11 cellular contexts compared by ENCODE assay signal in the genomic region with DNA sequence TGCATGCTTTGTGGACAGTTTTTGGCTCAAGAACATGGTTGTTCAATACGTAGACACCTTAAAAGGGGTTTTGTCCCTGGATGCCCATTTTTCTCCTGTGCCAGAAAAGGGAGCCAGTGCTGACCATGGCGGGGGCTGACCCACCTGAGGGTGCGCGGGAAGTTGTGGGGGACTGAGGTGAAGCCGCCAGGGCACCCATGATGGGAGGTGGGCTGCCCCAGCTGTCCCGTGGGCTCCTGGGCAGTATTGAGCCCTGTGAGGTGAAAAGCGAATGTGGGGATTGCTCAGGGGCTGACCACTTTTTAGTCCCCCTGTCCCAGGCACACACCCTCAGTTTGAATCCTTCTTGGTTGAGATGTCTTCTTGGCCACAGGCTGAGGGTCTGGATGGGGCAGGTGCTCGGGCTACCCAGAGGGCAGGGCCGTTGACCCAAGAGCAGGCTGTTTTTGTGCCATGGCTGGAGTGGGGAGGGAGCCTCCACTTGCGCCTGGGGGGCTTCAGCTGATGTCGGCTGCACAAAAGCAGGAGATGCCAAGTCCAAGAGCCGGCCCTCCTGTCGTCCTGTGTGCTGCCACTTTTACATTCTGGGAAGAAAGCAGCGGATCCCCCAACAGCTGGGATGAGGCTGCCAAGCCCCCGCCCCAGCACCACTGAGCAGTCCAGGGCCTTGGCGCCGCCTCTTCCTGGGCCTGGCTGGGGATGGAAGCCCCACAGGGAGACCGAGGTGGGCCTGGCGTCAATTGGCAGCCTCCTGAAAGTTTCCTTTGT.
DNase-seq lines count a peak whose midpoint lies in the region; TF ChIP-seq lines count a peak whose summit lies in the region.
"Had no signal": no experiment of that assay in that cellular context is flagged by ENCODE, and none has a peak within 500 bp of the region (broad histone marks: within the 10 kb centered on the region; RNA-seq: fewer than 3 reads in every experiment).

No MANE protein-coding gene starts in this region.

- H3K4me1 ChIP-seq in sigmoid colon: peaks cover 0 to 30% (median 25%) of the 10 kb centered on the region in 4 donors
- H3K4me1 ChIP-seq: BE2C, SJCRH30 had no signal

- 91 to 93% methylated on average over 19 of the region's 19 CpGs for WGBS in sigmoid colon, 2 donors

- H3K9me3 ChIP-seq in sigmoid colon: no peaks in the 10 kb centered on the region
- H3K9me3 ChIP-seq: BE2C, SJCRH30 had no signal

- peaks cover 0 to 26% (median 10%) of the 10 kb centered on the region in 4 donors for H3K36me3 ChIP-seq in sigmoid colon
- H3K36me3 ChIP-seq: BE2C, SJCRH30 had no signal

- TF ChIP-seq POLR2A in sigmoid colon (IDR thresholded peaks at IDR 0.05): no peak

- TF ChIP-seq CTCF in GM20000 (IDR thresholded peaks at IDR 0.05; ENCODE audit: extremely low read depth, missing control alignments): no peak
- TF ChIP-seq CTCF in sigmoid colon (IDR thresholded peaks at IDR 0.05): no peak

- H3K27ac ChIP-seq in sigmoid colon: peak overlapping the region in 3 of 4 donors; percentile 59 to 76 (median 65)
- H3K27ac ChIP-seq: 22Rv1, SJCRH30 had no signal

- intact Hi-C loops in sigmoid colon (cut with DNase I): loop anchor here (1.0 kb wide), 1 partner anchor 19 kb away; no protein-coding TSS in a partner anchor

- no peak overlapping the region for H3K4me3 ChIP-seq in sigmoid colon
- H3K4me3 ChIP-seq: SJCRH30 had no signal

- DNase-seq in DMS 273 (lab: John Stamatoyannopoulos, UW; ENCODE audit: unreplicated experiment) (peak; percentile 33), DMS 273 treated with DMSO at 0.1 percent for 48 hours (lab: John Stamatoyannopoulos, UW) (no peak), GM20000 (ENCODE audit: low spot score) (peak; percentile 24), iPS-NIHi7 (ENCODE audit: extremely low spot score) (peak; percentile 8), sigmoid colon (peak; percentile 44), activated gamma-delta T cell treated with Interleukin-2 at 50 U/mL for 16 hours (no peak), NAMALWA (ENCODE audit: low spot score) (no peak), COLO668 (lab: John Stamatoyannopoulos, UW; ENCODE audit: unreplicated experiment) (no peak)

- no peak for TF ChIP-seq EP300 in sigmoid colon (IDR thresholded peaks at IDR 0.05)

- H3K27me3 ChIP-seq in sigmoid colon: no peaks in the 10 kb centered on the region
- H3K27me3 ChIP-seq: BE2C had no signal

Comparison
In these comparisons a context has a peak if more than half of its experiments do, and no peak if none do; other contexts are left out.
1. DNase-seq: peak in DMS 273 (single experiment), GM20000 (single experiment), iPS-NIHi7 (single experiment) and sigmoid colon (single experiment); none in DMS 273 treated with DMSO at 0.1 percent for 48 hours (single experiment), activated gamma-delta T cell treated with Interleukin-2 at 50 U/mL for 16 hours (single experiment), NAMALWA (single experiment) and COLO668 (single experiment).